ENCODE assay signal across 1 cellular context in the genomic region with DNA sequence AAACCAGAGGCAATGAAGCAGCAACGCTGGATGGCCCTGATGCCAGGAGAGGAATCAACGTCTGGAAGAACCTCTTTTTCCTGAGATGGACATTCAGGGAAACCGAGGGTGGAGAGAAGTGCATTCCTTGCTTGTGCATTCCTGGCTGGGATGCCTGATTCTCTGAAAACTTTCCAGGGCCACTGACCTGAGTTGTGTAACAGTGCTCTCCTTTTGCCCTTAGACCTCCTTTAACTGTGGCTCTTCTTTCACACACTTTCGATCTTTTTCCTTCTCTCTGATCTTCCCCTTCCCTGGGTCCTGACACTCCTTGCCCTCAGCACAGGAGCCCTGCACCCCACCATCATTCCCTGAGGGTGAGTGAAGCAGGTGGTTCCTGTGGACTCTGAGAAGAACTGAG.
TF ChIP-seq lines count a peak whose summit lies in the region.

No MANE protein-coding gene starts in this region.

TF ChIP-seq in liver, 16 proteins besides CTCF, POLR2A, EP300 and RAD21:
- TF ChIP-seq ZBTB33 (IDR thresholded peaks at IDR 0.05) (no peak), SP1 (IDR thresholded peaks at IDR 0.05) (peak; percentile 31), GABPA (IDR thresholded peaks at IDR 0.05 in 1 of 2, conservative IDR thresholded peaks at IDR 0.05 in 1 of 2) (no peak), HNF4A (conservative IDR thresholded peaks at IDR 0.05) (peak; percentile 41 to 47), YY1 (IDR thresholded peaks at IDR 0.05) (no peak), NR2F2 (IDR thresholded peaks at IDR 0.05) (no peak), ATF3 (IDR thresholded peaks at IDR 0.05) (no peak), REST (IDR thresholded peaks at IDR 0.05) (no peak), JUND (IDR thresholded peaks at IDR 0.05) (no peak), EGR1 (IDR thresholded peaks at IDR 0.05; ENCODE audit: low read depth in 2 of 2) (no peak), FOXA2 (IDR thresholded peaks at IDR 0.05) (no peak), MAX (IDR thresholded peaks at IDR 0.05) (no peak), FOXA1 (IDR thresholded peaks at IDR 0.05) (no peak), HNF4G (IDR thresholded peaks at IDR 0.05) (no peak), TAF1 (conservative IDR thresholded peaks at IDR 0.05) (no peak), RXRA (IDR thresholded peaks at IDR 0.05) (peak; percentile 70 to 77)
